Comparison of ENCODE assay signal across 8 cellular contexts in the genomic region with DNA sequence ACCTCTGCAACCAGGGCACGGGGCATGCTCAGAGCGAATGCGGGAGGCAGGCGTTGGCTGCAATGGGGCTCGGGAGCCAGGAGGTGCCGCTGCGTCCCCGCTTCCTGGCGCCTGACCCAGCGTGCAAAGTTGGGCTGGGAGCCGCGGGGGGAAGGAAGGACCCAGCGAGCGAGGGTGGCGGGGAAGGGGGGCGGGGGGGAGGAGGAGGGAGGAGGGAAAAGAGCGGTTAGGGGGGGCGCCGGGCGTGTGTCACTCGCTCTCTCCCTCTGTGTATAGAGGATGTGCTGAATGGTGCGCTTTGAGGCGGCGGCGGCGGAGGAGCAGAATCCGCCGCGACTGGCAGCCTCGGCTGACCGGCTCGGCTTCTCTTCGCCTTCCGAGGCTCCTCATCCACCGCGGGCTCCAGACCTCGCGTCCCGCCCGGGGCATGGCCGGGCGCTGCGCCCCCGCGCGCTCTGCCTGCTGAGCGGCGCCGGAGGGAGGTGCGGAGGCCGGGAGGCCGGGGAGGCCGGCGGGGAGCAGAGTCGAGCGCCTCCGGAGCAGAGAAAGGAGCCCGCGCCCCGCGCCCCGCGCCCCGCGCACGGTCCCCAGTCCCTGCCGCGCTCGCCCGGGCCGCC. TPM values are rescaled to one million over a fixed set of nuclear protein-coding genes. Genes with fewer than 3 reads are reported as not detected.
DNase-seq lines count a peak whose midpoint lies in the region; ATAC-seq and TF ChIP-seq lines count a peak whose summit lies in the region.

A gene (plus strand): TSS at position 252 of the 617 bp plus-strand sequence. CDS start 386 bp downstream, outside the sequence.

- no peak within 1 kb of the TSS for H3K27ac ChIP-seq in 22Rv1
- H3K27ac ChIP-seq in coronary artery: peak within 1 kb of the TSS; percentile 60 to 82
- peak within 1 kb of the TSS; percentile 52 for H3K27ac ChIP-seq in layer of hippocampus (ENCODE audit: low read depth, low read length)

- H3K27me3 ChIP-seq in layer of hippocampus (ENCODE audit: control insufficient read depth, insufficient read depth, low read length): no peaks in the 10 kb centered on the region

- peak; percentile 45 for ATAC-seq in GM18519 (IDR thresholded peaks at IDR 0.05; ENCODE audit: low FRiP score, unreplicated experiment)
- peak; percentile 69 for ATAC-seq in HG03103 (IDR thresholded peaks at IDR 0.05; ENCODE audit: low read depth, unreplicated experiment)

- no peaks in the 10 kb centered on the region for H3K36me3 Mint-ChIP-seq in activated CD4-positive, alpha-beta T cell treated with anti-CD3 and anti-CD28 coated beads, Interleukin-2, amount 10 ng/mL, durations not matched to agents 24 days and 14 days (ENCODE audit: low read depth)

- peaks cover 13% of the 10 kb centered on the region for H3K4me1 Mint-ChIP-seq in activated CD4-positive, alpha-beta T cell treated with anti-CD3 and anti-CD28 coated beads, Interleukin-2, amount 10 ng/mL, durations not matched to agents 24 days and 14 days

- peak within 1 kb of the TSS; percentile 86 for H3K4me3 ChIP-seq in coronary artery

- peak; percentile 94 for DNase-seq in NCI-H345 (lab: John Stamatoyannopoulos, UW)
- peak; percentile 92 for DNase-seq in activated CD4-positive, alpha-beta T cell treated with anti-CD3 and anti-CD28 coated beads, Interleukin-2, amount 10 ng/mL, durations not matched to agents 24 days and 14 days
- peak; percentile 87 for DNase-seq in coronary artery (ENCODE audit: low spot score)
- peak; percentile 30 to 66 (median 54) for DNase-seq in stimulated activated CD4-positive, alpha-beta T cell treated with anti-CD3 and anti-CD28 coated beads, Interleukin-1b, Interleukin-23, amount 100 ng/mL, for 24 hours (ENCODE audit: low read depth in 4 of 4, low spot score in 1 of 4)

- H3K27me3 Mint-ChIP-seq in activated CD4-positive, alpha-beta T cell treated with anti-CD3 and anti-CD28 coated beads, Interleukin-2, amount 10 ng/mL, durations not matched to agents 24 days and 14 days: peaks cover 48% of the 10 kb centered on the region

- peak within 1 kb of the TSS; percentile 41 for H3K27ac Mint-ChIP-seq in activated CD4-positive, alpha-beta T cell treated with anti-CD3 and anti-CD28 coated beads, Interleukin-2, amount 10 ng/mL, durations not matched to agents 24 days and 14 days

- TF ChIP-seq CTCF in 22Rv1 (IDR thresholded peaks at IDR 0.05): peak; percentile 88
- TF ChIP-seq CTCF in coronary artery (IDR thresholded peaks at IDR 0.05): peak; percentile 89

- peak within 1 kb of the TSS; percentile 83 for H3K4me3 Mint-ChIP-seq in activated CD4-positive, alpha-beta T cell treated with anti-CD3 and anti-CD28 coated beads, Interleukin-2, amount 10 ng/mL, durations not matched to agents 24 days and 14 days

- H3K9me3 Mint-ChIP-seq in activated CD4-positive, alpha-beta T cell treated with anti-CD3 and anti-CD28 coated beads, Interleukin-2, amount 10 ng/mL, durations not matched to agents 24 days and 14 days: no peaks in the 10 kb centered on the region

- intact Hi-C loops in activated CD4-positive, alpha-beta T cell treated with anti-CD3 and anti-CD28 coated beads, Interleukin-2, amount 10 ng/mL, durations not matched to agents 24 days and 14 days (cut with micrococcal nuclease): loop anchor here (1.0 to 5.0 kb wide), 6 partner anchors 85 to 590 kb away; no protein-coding TSS in a partner anchor

RNA-seq across cellular contexts. Expression of the gene that starts here (rescaled TPM):
- total RNA-seq in activated CD4-positive, alpha-beta T cell treated with anti-CD3 and anti-CD28 coated beads, Interleukin-2, amount 10 ng/mL, durations not matched to agents 24 days and 14 days: 1.2 and 1.9 TPM in 2 replicates
